Comparison of ENCODE assay signal across 21 cellular contexts in genomic region chr5:36787365-36787764, GRCh38.
"Had no signal": no experiment of that assay in that cellular context is flagged by ENCODE, and none has a peak within 500 bp of the region (broad histone marks: within the 10 kb centered on the region; RNA-seq: fewer than 3 reads in every experiment).

No MANE protein-coding gene starts in this region.

- H3K4me1 ChIP-seq: heart right ventricle, left ventricle myocardium inferior, right atrium auricular region had no signal

- H3K27me3 ChIP-seq: gastrocnemius medialis, heart right ventricle, right atrium auricular region, stomach had no signal

- ATAC-seq: esophagus mucosa, gastrocnemius medialis, heart right ventricle had no signal

- H3K36me3 ChIP-seq: gastrocnemius medialis, heart right ventricle, left ventricle myocardium inferior, right atrium auricular region, stomach, thoracic aorta had no signal

- H3K4me3 ChIP-seq: dorsolateral prefrontal cortex, gastrocnemius medialis, heart right ventricle, left ventricle myocardium inferior, lung, right atrium auricular region, stomach, thoracic aorta had no signal

- FAIRE-seq: endometrium, keratinocyte, small intestine, urothelium cell line had no signal

- DNase-seq: cortex of kidney; dorsolateral prefrontal cortex; effector memory CD4-positive, alpha-beta T cell; gastrocnemius medialis; heart right ventricle; left ventricle myocardium inferior; mesenchymal stem cell; naive B cell; stimulated activated CD4-positive, alpha-beta T cell treated with anti-CD3 and anti-CD28 coated beads, Interleukin-12 subunit alpha, Interleukin-12 subunit beta, amount 100 ng/mL, for 4 hours; stimulated activated naive CD4-positive, alpha-beta T cell; substantia nigra; trophoblast cell had no signal

- H3K9me3 ChIP-seq: gastrocnemius medialis, heart right ventricle, left ventricle myocardium inferior, right atrium auricular region, stomach, thoracic aorta had no signal

- H3K27ac ChIP-seq: dorsolateral prefrontal cortex, gastrocnemius medialis, heart right ventricle, left ventricle myocardium inferior, right atrium auricular region, stomach, thoracic aorta had no signal
